In the genomic region with DNA sequence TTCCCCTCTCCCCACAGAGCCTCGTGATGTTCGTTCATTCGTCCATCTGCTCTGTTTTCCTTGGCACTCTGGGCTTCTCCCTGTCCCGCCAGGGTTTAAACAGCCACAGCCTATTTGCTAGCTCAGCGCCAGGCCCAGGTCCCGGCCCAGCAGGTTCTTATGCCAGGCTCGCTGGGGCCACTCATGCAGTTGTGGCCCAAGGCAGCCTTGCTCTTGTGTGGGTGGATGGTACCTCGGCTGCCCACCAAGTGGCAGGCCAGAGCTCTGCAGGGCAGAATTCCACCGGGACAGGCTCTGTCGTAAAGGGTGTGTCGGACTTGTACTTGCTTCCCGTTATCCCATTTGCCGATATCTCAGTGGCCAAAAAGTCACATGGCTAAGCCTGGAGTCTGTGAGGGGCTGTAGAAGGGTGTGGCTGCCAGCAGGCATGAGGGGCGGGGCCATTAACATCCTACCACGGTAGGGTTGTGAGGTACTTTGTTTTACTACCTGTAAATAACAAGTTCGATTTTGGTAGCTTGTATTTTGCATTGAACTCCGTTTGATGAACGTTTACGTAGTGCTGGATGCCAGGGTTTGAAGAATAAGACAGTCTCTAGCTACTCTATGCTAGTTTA, we compare ENCODE assay signal across 7 cellular contexts. TPM values are rescaled to one million over a fixed set of nuclear protein-coding genes. Genes with fewer than 3 reads are reported as not detected.
A peak's percentile ranks its signal among the peaks of the same experiment; 100 is the strongest.
DNase-seq lines count a peak whose midpoint lies in the region.

No MANE protein-coding gene starts in this region.

- H3K27ac ChIP-seq in effector memory CD4-positive, alpha-beta T cell (ENCODE audit: insufficient read depth, low read length, poor library complexity, severe bottlenecking): peak overlapping the region; percentile 99
- peak overlapping the region; percentile 67 for H3K27ac ChIP-seq in muscle layer of duodenum (ENCODE audit: low read length)

- peaks cover 6% of the 10 kb centered on the region for H3K36me3 ChIP-seq in effector memory CD4-positive, alpha-beta T cell (ENCODE audit: control insufficient read depth, insufficient read depth, low read length)
- H3K36me3 ChIP-seq in muscle layer of duodenum (ENCODE audit: control insufficient read depth in 1 of 2, insufficient read depth in 2 of 2, low read length in 2 of 2): peaks cover 4 to 5% of the 10 kb centered on the region in 2 donors

- H3K4me3 ChIP-seq in effector memory CD4-positive, alpha-beta T cell (ENCODE audit: insufficient read depth, low read depth, low read length, poor library complexity, severe bottlenecking): peak overlapping the region; percentile 40
- H3K4me3 ChIP-seq in muscle layer of duodenum (ENCODE audit: low read depth in 1 of 2, low read length in 2 of 2): peak overlapping the region; percentile 35 to 37

- no peaks in the 10 kb centered on the region for H3K27me3 ChIP-seq in effector memory CD4-positive, alpha-beta T cell (replicated peaks; ENCODE audit: control insufficient read depth, insufficient read depth, low read length, poor library complexity, severe bottlenecking)
- no peaks in the 10 kb centered on the region for H3K27me3 ChIP-seq in muscle layer of duodenum (ENCODE audit: low read depth, low read length)

- in situ Hi-C loops in SK-MEL-5 (cut with HindIII; ENCODE audit: low pct_unique_long_range_greater_than_20kb, low sequenced_read_pairs): no loop called here

- H3K4me1 ChIP-seq in effector memory CD4-positive, alpha-beta T cell (ENCODE audit: control insufficient read depth, insufficient read depth, low read length, poor library complexity, severe bottlenecking): peaks cover 26% of the 10 kb centered on the region
- peaks cover 11 to 18% of the 10 kb centered on the region in 2 donors for H3K4me1 ChIP-seq in muscle layer of duodenum (ENCODE audit: control insufficient read depth in 1 of 2, insufficient read depth in 2 of 2, low read length in 2 of 2)

- H3K9me3 ChIP-seq in effector memory CD4-positive, alpha-beta T cell (ENCODE audit: control insufficient read depth, low read length): no peaks in the 10 kb centered on the region
- no peaks in the 10 kb centered on the region for H3K9me3 ChIP-seq in muscle layer of duodenum (ENCODE audit: control insufficient read depth in 1 of 2, low read length in 2 of 2)

- DNase-seq in H4 (ENCODE audit: low spot score) (peak; percentile 76), SK-MEL-5 (ENCODE audit: low read depth, low spot score) (peak; percentile 76), OCI-M1 (lab: John Stamatoyannopoulos, UW) (no peak), NCI-H774 (lab: John Stamatoyannopoulos, UW) (no peak), NCI-H345 (lab: John Stamatoyannopoulos, UW) (no peak)
- DNase-seq in effector memory CD4-positive, alpha-beta T cell: no peak

RNA-seq across cellular contexts. Expression of a gene that starts 7.9 kb away (rescaled TPM):
- total RNA-seq in H4 (2014; rRNA removed; shearing (Covaris generic)): 6.5 and 9.4 TPM in 2 replicates
- total RNA-seq in SK-MEL-5 (2014; rRNA removed; shearing (Covaris generic)): 18.2 and 29.2 TPM in 2 replicates
- polyA plus RNA-seq in SK-MEL-5 (2015; cell fraction: cytosol; rRNA removed): 27.6 and 29.4 TPM in 2 replicates
- polyA plus RNA-seq in SK-MEL-5 (2015; cell fraction: nucleus; rRNA removed): 156 and 203 TPM in 2 replicates

RNA-seq across cellular contexts. Expression of a gene that starts 32.9 kb away (rescaled TPM):
- not detected in 2 replicates for total RNA-seq in H4 (2014; rRNA removed; shearing (Covaris generic))
- not detected in 2 replicates for total RNA-seq in SK-MEL-5 (2014; rRNA removed; shearing (Covaris generic))
- polyA plus RNA-seq in SK-MEL-5 (2015; cell fraction: cytosol; rRNA removed): not detected in 2 replicates
- polyA plus RNA-seq in SK-MEL-5 (2015; cell fraction: nucleus; rRNA removed): not detected in 2 replicates

Comparison
In these comparisons a context has a peak if more than half of its experiments do, and no peak if none do; other contexts are left out.
1. DNase-seq: peak in H4 (single experiment) and SK-MEL-5 (single experiment); none in effector memory CD4-positive, alpha-beta T cell (0 of 3), OCI-M1 (single experiment), NCI-H774 (single experiment) and NCI-H345 (single experiment).